Comparison of ENCODE assay signal across 25 cellular contexts in the genomic region with DNA sequence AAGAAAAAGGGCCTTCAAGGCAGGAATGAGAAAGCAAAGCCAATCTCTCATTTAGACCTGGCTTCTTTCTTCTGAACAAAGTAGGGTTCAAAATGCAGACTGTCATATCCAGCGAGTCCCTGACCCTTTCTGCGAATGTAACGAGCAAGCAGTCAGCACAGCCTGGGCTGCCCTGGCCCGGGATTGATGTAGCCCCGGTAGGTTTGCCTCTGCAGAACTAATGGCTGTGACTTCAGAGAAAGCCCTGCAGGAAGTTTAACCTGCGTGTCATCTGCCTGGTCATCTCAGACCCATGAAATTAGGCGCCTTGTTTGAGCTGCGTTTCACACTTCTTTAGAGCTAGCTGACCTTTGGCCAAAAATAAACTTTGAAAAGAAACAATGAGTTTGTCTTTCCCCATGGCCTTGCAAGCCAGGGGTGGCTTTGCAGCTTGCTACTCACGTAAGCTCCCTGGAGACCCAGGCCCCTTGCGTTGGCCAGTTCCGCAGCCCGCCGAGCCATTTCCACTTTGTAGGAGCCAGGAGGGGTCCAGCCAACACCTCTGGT. TPM values are rescaled to one million over a fixed set of nuclear protein-coding genes. Genes with fewer than 3 reads are reported as not detected.
DNase-seq lines count a peak whose midpoint lies in the region; ATAC-seq, FAIRE-seq and TF ChIP-seq lines count a peak whose summit lies in the region.
"Had no signal": no experiment of that assay in that cellular context is flagged by ENCODE, and none has a peak within 500 bp of the region (broad histone marks: within the 10 kb centered on the region; RNA-seq: fewer than 3 reads in every experiment).

No MANE protein-coding gene starts in this region.

- CTCF ChIA-PET in HepG2 (lab: Yijun Ruan, JAX; ENCODE audit: low intra/inter-chr PET ratio, low total read pairs) = no interaction called here

- H3K4me3 Mint-ChIP-seq in activated naive CD8-positive, alpha-beta T cell = no peak overlapping the region
- H3K4me3 Mint-ChIP-seq in activated naive CD8-positive, alpha-beta T cell treated with anti-CD3 and anti-CD28 coated beads, Interleukin-2, amount 50 U/mL, for 24 hours = no peak overlapping the region
- H3K4me3 Mint-ChIP-seq: CD14-positive monocyte; CD4-positive, alpha-beta memory T cell; CD8-positive, alpha-beta memory T cell had no signal

- peak overlapping the region; percentile 22 for H3K27ac Mint-ChIP-seq in activated naive CD8-positive, alpha-beta T cell
- no peak overlapping the region for H3K27ac Mint-ChIP-seq in activated naive CD8-positive, alpha-beta T cell treated with anti-CD3 and anti-CD28 coated beads, Interleukin-2, amount 50 U/mL, for 24 hours
- H3K27ac Mint-ChIP-seq: CD14-positive monocyte; CD4-positive, alpha-beta memory T cell; CD4-positive, CD25-positive, alpha-beta regulatory T cell had no signal

- H3K79me2 ChIP-seq in HepG2 (ENCODE audit: insufficient read depth, low read length) = no peaks in the 10 kb centered on the region

- POLR2A ChIA-PET in HepG2 (lab: Yijun Ruan, JAX) = no interaction called here

- peak; percentile 59 for FAIRE-seq in HepG2 (lab: Jason Lieb, UNC)
- FAIRE-seq: A549, D721Med, G401.6, GM12891, GM19239 had no signal

- TF ChIP-seq EP300 in HepG2 (IDR thresholded peaks at IDR 0.05; ENCODE audit: low read depth in 2 of 2, low read length in 2 of 2) (no peak), HepG2 (CRISPR knock-in tag; IDR thresholded peaks at IDR 0.05; ENCODE audit: borderline replicate concordance) (no peak)

- ATAC-seq in activated naive CD8-positive, alpha-beta T cell treated with anti-CD3 and anti-CD28 coated beads, Interleukin-2, amount 50 U/mL, for 24 hours = no peak
- ATAC-seq in HepG2 (peak; percentile 85), psoas muscle (no peak), left cardiac atrium (no peak), body of pancreas (no peak)
- ATAC-seq: A549 had no signal

- H2AFZ ChIP-seq in HepG2 (ENCODE audit: low read length) = no peak overlapping the region

- peaks cover 4% of the 10 kb centered on the region for H3K27me3 Mint-ChIP-seq in activated naive CD8-positive, alpha-beta T cell
- no peaks in the 10 kb centered on the region for H3K27me3 Mint-ChIP-seq in activated naive CD8-positive, alpha-beta T cell treated with anti-CD3 and anti-CD28 coated beads, Interleukin-2, amount 50 U/mL, for 24 hours

- TF ChIP-seq RAD21 in HepG2 (CRISPR knock-in tag; IDR thresholded peaks at IDR 0.05) = no peak

- intact Hi-C loops in HepG2 (cut with micrococcal nuclease; ENCODE audit: unreplicated experiment) = no loop called here
- intact Hi-C loops in psoas muscle (cut with DNase I) = no loop called here
- intact Hi-C loops in left cardiac atrium (cut with DNase I) = no loop called here
- intact Hi-C loops in body of pancreas (cut with DNase I) = no loop called here

- TF ChIP-seq CTCF in HepG2 (CRISPR knock-in tag; IDR thresholded peaks at IDR 0.05) = no peak
- TF ChIP-seq CTCF in psoas muscle (IDR thresholded peaks at IDR 0.05) = no peak
- no peak for TF ChIP-seq CTCF in body of pancreas (IDR thresholded peaks at IDR 0.05)

- H3K4me3 ChIP-seq in HepG2 (replicated peaks in 1 of 3; ENCODE audit: insufficient read depth in 1 of 3, low read depth in 2 of 3, low read length in 3 of 3) (no peak overlapping the region; a peak in 2 of 6 replicates), psoas muscle (no peak overlapping the region), body of pancreas (no peak overlapping the region)
- H3K4me3 ChIP-seq: A549, BLaER1 had no signal

- no peak overlapping the region for H3K9ac ChIP-seq in HepG2 (ENCODE audit: insufficient read depth, low read depth, low read length)
- H3K9ac ChIP-seq: BLaER1 had no signal

- H3K27me3 ChIP-seq in HepG2 (ENCODE audit: control insufficient read depth in 1 of 2, insufficient read depth in 2 of 2, low read length in 2 of 2) (peaks cover 0 to 13% of the 10 kb centered on the region in 2 experiments; a peak in 1 of 5 replicates), psoas muscle (ENCODE audit: insufficient read depth in 3 of 3, low read length in 2 of 3) (no peaks in the 10 kb centered on the region), body of pancreas (no peaks in the 10 kb centered on the region)
- H3K27me3 ChIP-seq: BE2C, BLaER1 had no signal

- H3K4me2 ChIP-seq in HepG2 (ENCODE audit: low read depth, low read length) = peak overlapping the region; percentile 63
- H3K4me2 ChIP-seq: A549, BLaER1 had no signal

- DNase-seq in activated naive CD8-positive, alpha-beta T cell treated with anti-CD3 and anti-CD28 coated beads, Interleukin-2, amount 50 U/mL, for 24 hours = no peak
- DNase-seq in HepG2 (ENCODE audit: low spot score) (peak; percentile 21), psoas muscle (no peak), left cardiac atrium (no peak), body of pancreas (no peak), NCI-H748 treated with DMSO at 0.1 percent for 48 hours (lab: John Stamatoyannopoulos, UW) (no peak)
- DNase-seq: BE2C; C1 segment of cervical spinal cord; Calu3; CD4-positive, alpha-beta memory T cell; CD4-positive, CD25-positive, alpha-beta regulatory T cell; CD8-positive, alpha-beta memory T cell; COR-L47; DMS79 treated with DMSO at 0.1 percent for 48 hours; GF-D8 had no signal

- in situ Hi-C loops in HepG2 (cut with HindIII; ENCODE audit: extremely low pct_ligation_motif_present, low pct_unique_long_range_greater_than_20kb) = no loop called here

- 4% methylated on average over 13 of the region's 13 CpGs for WGBS in HepG2 (ENCODE audit: low lambda C conversion rate)
- WGBS in psoas muscle, 3 donors = 58 to 66% (median 65%) methylated on average over 13 of the region's 13 CpGs
- WGBS in body of pancreas, 2 donors = 81% methylated on average over 13 of the region's 13 CpGs

- TF ChIP-seq POLR2A in HepG2 (IDR thresholded peaks at IDR 0.05; ENCODE audit: insufficient read depth in 1 of 2, low read depth in 2 of 2, low read length in 2 of 2) = no peak
- TF ChIP-seq POLR2A in body of pancreas (IDR thresholded peaks at IDR 0.05) = no peak

- no peaks in the 10 kb centered on the region for H3K36me3 Mint-ChIP-seq in activated naive CD8-positive, alpha-beta T cell
- no peaks in the 10 kb centered on the region for H3K36me3 Mint-ChIP-seq in activated naive CD8-positive, alpha-beta T cell treated with anti-CD3 and anti-CD28 coated beads, Interleukin-2, amount 50 U/mL, for 24 hours (ENCODE audit: low read depth)
- H3K36me3 Mint-ChIP-seq: CD14-positive monocyte; CD4-positive, alpha-beta memory T cell; CD4-positive, CD25-positive, alpha-beta regulatory T cell; CD8-positive, alpha-beta memory T cell had no signal

- BruUV-seq in HepG2 (replicated peaks; lab: Mats Ljungman, UMichigan) = no TSS peak

- no peaks in the 10 kb centered on the region for H3K4me1 Mint-ChIP-seq in activated naive CD8-positive, alpha-beta T cell (ENCODE audit: low read depth)
- no peaks in the 10 kb centered on the region for H3K4me1 Mint-ChIP-seq in activated naive CD8-positive, alpha-beta T cell treated with anti-CD3 and anti-CD28 coated beads, Interleukin-2, amount 50 U/mL, for 24 hours
- H3K4me1 Mint-ChIP-seq: CD14-positive monocyte; CD4-positive, alpha-beta memory T cell; CD4-positive, CD25-positive, alpha-beta regulatory T cell; CD8-positive, alpha-beta memory T cell had no signal

- no peaks in the 10 kb centered on the region for H3K9me3 Mint-ChIP-seq in activated naive CD8-positive, alpha-beta T cell (ENCODE audit: low read depth)
- H3K9me3 Mint-ChIP-seq in activated naive CD8-positive, alpha-beta T cell treated with anti-CD3 and anti-CD28 coated beads, Interleukin-2, amount 50 U/mL, for 24 hours = no peaks in the 10 kb centered on the region
- H3K9me3 Mint-ChIP-seq: CD14-positive monocyte; CD4-positive, alpha-beta memory T cell; CD8-positive, alpha-beta memory T cell had no signal

- no peaks in the 10 kb centered on the region for H4K20me1 ChIP-seq in HepG2 (ENCODE audit: insufficient read depth, low read length)
- H4K20me1 ChIP-seq: BLaER1 had no signal

- H3K9me3 ChIP-seq in HepG2 (ENCODE audit: low read length) (no peaks in the 10 kb centered on the region), psoas muscle (no peaks in the 10 kb centered on the region), body of pancreas (no peaks in the 10 kb centered on the region)
- H3K9me3 ChIP-seq: A549, BE2C, BLaER1 had no signal

- H3K4me1 ChIP-seq in HepG2 (ENCODE audit: insufficient read depth, low read length) = peaks cover 23% of the 10 kb centered on the region
- H3K4me1 ChIP-seq in psoas muscle = no peaks in the 10 kb centered on the region
- no peaks in the 10 kb centered on the region for H3K4me1 ChIP-seq in body of pancreas
- H3K4me1 ChIP-seq: BE2C had no signal

- no peak overlapping the region for H3K27ac ChIP-seq in HepG2 (ENCODE audit: extremely low read length, insufficient read depth, low read length)
- H3K27ac ChIP-seq in psoas muscle = peak overlapping the region; percentile 50
- no peak overlapping the region for H3K27ac ChIP-seq in body of pancreas
- H3K27ac ChIP-seq: 22Rv1, A549, BLaER1 had no signal

- no peaks in the 10 kb centered on the region for H3K36me3 ChIP-seq in HepG2 (replicated peaks in 1 of 2; ENCODE audit: control insufficient read depth in 1 of 2, insufficient read depth in 2 of 2, low read length in 2 of 2)
- H3K36me3 ChIP-seq in psoas muscle (ENCODE audit: insufficient read depth in 1 of 2, low read depth in 1 of 2) = peaks cover 0 to 78% of the 10 kb centered on the region in 2 donors
- H3K36me3 ChIP-seq in body of pancreas (replicated peaks in 1 of 2; ENCODE audit: insufficient read depth in 1 of 2, low read depth in 2 of 2) = no peaks in the 10 kb centered on the region
- H3K36me3 ChIP-seq: BE2C, BLaER1 had no signal

RNA-seq across cellular contexts. Expression of a gene that starts 36.4 kb away (rescaled TPM):
- total RNA-seq in HepG2 (2016; rRNA removed; fragmentation: Illumina TruSeq; extraction: Trizol) (0.13 TPM in 1 of 2 replicates, not detected in the other), psoas muscle (under 1 TPM in 2 of 4 donors, not detected in 2; 0.15 to 0.16 TPM), left cardiac atrium (not detected), body of pancreas (10 to 100 TPM in 1 of 2 donors, 1 to 10 TPM in 1; 9.2 to 10.6 TPM)
- total RNA-seq in HepG2 (2016; cell fraction: cytosol; rRNA removed; fragmentation: Illumina TruSeq; extraction: Trizol; ENCODE audit: low read depth) = not detected in 2 replicates
- 0.04 and 0.06 TPM in 2 replicates for total RNA-seq in HepG2 (2016; cell fraction: insoluble cytoplasmic fraction; rRNA removed; fragmentation: Illumina TruSeq; extraction: Trizol)
- not detected in 2 replicates for total RNA-seq in HepG2 (2016; cell fraction: membrane; rRNA removed; fragmentation: Illumina TruSeq; extraction: Trizol)
- total RNA-seq in HepG2 (2016; cell fraction: nucleus; rRNA removed; fragmentation: Illumina TruSeq; extraction: Trizol) = 0.16 TPM in 1 of 2 replicates, not detected in the other
- polyA plus RNA-seq in HepG2 (2011; rRNA removed) (0.12 TPM in 2 replicates), psoas muscle (under 1 TPM; 0.01 to 0.13 (median 0.03) TPM)
- polyA plus RNA-seq in HepG2 (2011; cell fraction: cytosol; rRNA removed) = 0.10 and 0.11 TPM in 2 replicates
- 0.03 and 0.06 TPM in 2 replicates for polyA plus RNA-seq in HepG2 (2011; cell fraction: nucleus; rRNA removed)
- 0.04 TPM in 1 of 2 replicates, not detected in the other for polyA plus RNA-seq in HepG2 (2012)
- not detected in 2 replicates for polyA plus RNA-seq in HepG2 (2016; cell fraction: cytosol; fragmentation: Illumina TruSeq; extraction: Trizol; ENCODE audit: low read depth)
- polyA plus RNA-seq in HepG2 (2016; cell fraction: insoluble cytoplasmic fraction; fragmentation: Illumina TruSeq; extraction: Trizol; ENCODE audit: low read depth) = not detected in 2 replicates
- not detected in 2 replicates for polyA plus RNA-seq in HepG2 (2016; cell fraction: membrane; fragmentation: Illumina TruSeq; extraction: Trizol; ENCODE audit: low read depth)
- not detected in 2 replicates for polyA plus RNA-seq in HepG2 (2016; cell fraction: nucleus; fragmentation: Illumina TruSeq; extraction: Trizol; ENCODE audit: insufficient read depth, low read depth)
- polyA minus RNA-seq in HepG2 (2011; rRNA and poly(A)+ RNA removed; ENCODE audit: low replicate concordance) = not detected in 2 replicates
- polyA minus RNA-seq in HepG2 (2011; cell fraction: cytosol; rRNA and poly(A)+ RNA removed) = not detected in 2 replicates
- polyA minus RNA-seq in HepG2 (2011; cell fraction: nucleus; rRNA and poly(A)+ RNA removed) = not detected in 2 replicates
- total RNA-seq: A172; CD4-positive, alpha-beta memory T cell; CD4-positive, CD25-positive, alpha-beta regulatory T cell; CD8-positive, alpha-beta memory T cell had no signal
- polyA plus RNA-seq: CD14-positive monocyte; CD4-positive, alpha-beta memory T cell; CD4-positive, CD25-positive, alpha-beta regulatory T cell; CD8-positive, alpha-beta memory T cell had no signal
